In the genomic region with DNA sequence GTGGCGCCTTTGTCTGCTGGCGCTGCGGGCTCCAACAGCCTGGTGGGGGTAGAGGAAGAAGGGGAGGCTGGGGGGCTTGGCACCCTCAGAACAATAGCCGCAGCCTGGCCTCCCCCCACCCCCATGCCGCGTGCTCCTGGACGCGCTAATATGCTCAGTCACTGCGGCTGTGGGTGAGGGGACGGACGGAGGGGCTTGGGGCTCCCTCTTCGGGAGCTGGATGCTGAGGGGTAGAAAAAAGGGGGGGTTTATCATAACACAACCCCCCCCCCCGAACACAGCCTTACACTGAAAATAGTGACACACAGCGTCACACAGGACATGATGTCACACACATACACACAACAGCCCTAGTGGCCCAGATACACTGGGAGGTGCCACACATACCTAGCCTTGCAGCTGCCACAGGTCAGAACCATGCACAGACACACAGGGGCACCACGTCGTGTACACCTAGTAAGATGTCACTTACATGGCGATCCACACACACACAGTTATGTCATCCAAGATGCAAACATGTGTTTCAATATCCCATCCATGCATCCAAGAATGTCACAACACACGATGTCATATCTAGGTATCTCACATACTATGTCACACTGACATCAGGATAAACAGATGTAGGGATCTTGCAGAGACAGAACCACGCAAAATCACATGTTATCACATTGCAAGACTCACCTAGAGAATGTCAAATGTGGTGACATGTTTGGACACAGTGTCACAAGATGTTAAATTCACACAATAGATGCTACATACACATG, we compare ENCODE assay signal across 1 cellular context.
A peak's percentile ranks its signal among the peaks of the same experiment; 100 is the strongest.
TF ChIP-seq lines count a peak whose summit lies in the region.

No MANE protein-coding gene starts in this region.

TF ChIP-seq in HCT116, 20 proteins besides CTCF, POLR2A, EP300 and RAD21:
- TF ChIP-seq MAX (IDR thresholded peaks at IDR 0.05) = peak; percentile 45; the same call in 1 of the 2 replicates
- TF ChIP-seq CEBPB (IDR thresholded peaks at IDR 0.05; ENCODE audit: low read depth) = no peak
